ENCODE assay signal across 9 cellular contexts in genomic region chr1:201503397-201504176, GRCh38. TPM values are rescaled to one million over a fixed set of nuclear protein-coding genes. Genes with fewer than 3 reads are reported as not detected.
DNase-seq lines count a peak whose midpoint lies in the region; ATAC-seq and TF ChIP-seq lines count a peak whose summit lies in the region.
"Had no signal": no experiment of that assay in that cellular context is flagged by ENCODE, and none has a peak within 500 bp of the region (broad histone marks: within the 10 kb centered on the region; RNA-seq: fewer than 3 reads in every experiment).

No MANE protein-coding gene starts in this region.

- H3K9me3 Mint-ChIP-seq in activated CD4-positive, alpha-beta T cell treated with anti-CD3 and anti-CD28 coated beads for 36 hours (ENCODE audit: low read depth) = no peaks in the 10 kb centered on the region

- no peak for TF ChIP-seq RAD21 in neural cell (conservative IDR thresholded peaks at IDR 0.05)

- H4K20me1 ChIP-seq in neural cell (ENCODE audit: insufficient read depth) = no peaks in the 10 kb centered on the region

- TF ChIP-seq EP300 in neural cell (conservative IDR thresholded peaks at IDR 0.05; ENCODE audit: poor library complexity, severe bottlenecking) = no peak

- POLR2A ChIA-PET in BJ (lab: Charles Lee) = interaction anchor here (0.6 to 2.4 kb wide), 7 partner anchors 14 to 145 kb away, joined by 3 to 6 read pairs (median 4); partner anchors contain the start of gene PHLDA3
- POLR2A ChIA-PET in activated CD4-positive, alpha-beta T cell treated with anti-CD3 and anti-CD28 coated beads for 36 hours (lab: Charles Lee) = no interaction called here

- peaks cover 31% of the 10 kb centered on the region for H3K4me1 Mint-ChIP-seq in activated CD4-positive, alpha-beta T cell treated with anti-CD3 and anti-CD28 coated beads for 36 hours

- no peak overlapping the region for H2AFZ ChIP-seq in neural cell (ENCODE audit: low read depth, low read length)

- H3K36me3 ChIP-seq in BJ (ENCODE audit: control insufficient read depth, insufficient read depth, low read length) = peaks cover 3% of the 10 kb centered on the region
- H3K36me3 ChIP-seq in endocrine pancreas (ENCODE audit: control insufficient read depth, insufficient read depth, low read length) = peaks cover 2% of the 10 kb centered on the region
- H3K36me3 ChIP-seq in neural cell (ENCODE audit: insufficient read depth, low read length) = no peaks in the 10 kb centered on the region

- H3K4me1 ChIP-seq in endocrine pancreas (ENCODE audit: control insufficient read depth, insufficient read depth, low read length) = peaks cover 8% of the 10 kb centered on the region

- no peak for ATAC-seq in activated CD4-positive, alpha-beta T cell treated with anti-CD3 and anti-CD28 coated beads for 36 hours
- ATAC-seq in GM18511 (IDR thresholded peaks at IDR 0.05; ENCODE audit: unreplicated experiment) = no peak
- ATAC-seq in HG03354 (IDR thresholded peaks at IDR 0.05; ENCODE audit: poor library complexity, severe bottlenecking, unreplicated experiment) = no peak
- ATAC-seq in GM19023 (IDR thresholded peaks at IDR 0.05; ENCODE audit: unreplicated experiment) = no peak

- TF ChIP-seq CTCF in BJ (IDR thresholded peaks at IDR 0.05; ENCODE audit: insufficient read depth, low read depth, low read length) (0 out of 2 replicates have a peak, but pooled peaks have one; percentile 3), neural cell (IDR thresholded peaks at IDR 0.05; ENCODE audit: poor library complexity, severe bottlenecking) (no peak)

- H3K9ac ChIP-seq in endocrine pancreas (ENCODE audit: control insufficient read depth, insufficient read depth, low read length) (peak overlapping the region; percentile 47), neural cell (ENCODE audit: low read length) (peak overlapping the region; percentile 23)

- H3K27me3 ChIP-seq in BJ (ENCODE audit: control insufficient read depth, insufficient read depth, low read length) (no peaks in the 10 kb centered on the region), endocrine pancreas (ENCODE audit: control insufficient read depth, insufficient read depth, low read length) (no peaks in the 10 kb centered on the region), neural cell (ENCODE audit: insufficient read depth, low read depth, low read length) (peaks cover 17% of the 10 kb centered on the region)

- H3K4me3 Mint-ChIP-seq in activated CD4-positive, alpha-beta T cell treated with anti-CD3 and anti-CD28 coated beads for 36 hours = no peak overlapping the region

- DNase-seq in BJ (ENCODE audit: low read depth) = peak; percentile 94
- DNase-seq in NCI-H226 = peak; percentile 97
- DNase-seq in activated CD4-positive, alpha-beta T cell treated with anti-CD3 and anti-CD28 coated beads for 36 hours = no peak
- DNase-seq: activated naive CD4-positive, alpha-beta T cell treated with Interleukin-2 at 50 U/mL for 16 hours had no signal

- no peaks in the 10 kb centered on the region for H3K9me3 ChIP-seq in endocrine pancreas (ENCODE audit: control insufficient read depth, low read length)
- H3K9me3 ChIP-seq in neural cell (ENCODE audit: low read length) = no peaks in the 10 kb centered on the region

- H3K27ac ChIP-seq in neural cell (ENCODE audit: low read length) = peak overlapping the region; percentile 40

- no peak overlapping the region for H3K27ac Mint-ChIP-seq in activated CD4-positive, alpha-beta T cell treated with anti-CD3 and anti-CD28 coated beads for 36 hours

- H3F3A ChIP-seq in neural cell (ENCODE audit: insufficient read depth, low read length, poor library complexity, severe bottlenecking) = no peaks in the 10 kb centered on the region

- no peaks in the 10 kb centered on the region for H3K27me3 Mint-ChIP-seq in activated CD4-positive, alpha-beta T cell treated with anti-CD3 and anti-CD28 coated beads for 36 hours

- CTCF ChIA-PET in BJ (lab: Yijun Ruan, JAX) = interaction anchor here (1.3 to 27.3 kb wide), 6 partner anchors 9 to 68 kb away, joined by 6 to 650 read pairs (median 14); no protein-coding TSS in a partner anchor
- CTCF ChIA-PET in activated CD4-positive, alpha-beta T cell treated with anti-CD3 and anti-CD28 coated beads for 36 hours (lab: Charles Lee) = interaction anchor here (0.5 to 8.1 kb wide), 7 partner anchors 8 to 599 kb away, joined by 3 to 94 read pairs (median 5); no protein-coding TSS in a partner anchor

- H3K79me2 ChIP-seq in neural cell (replicated peaks; ENCODE audit: insufficient read depth, low read length) = no peaks in the 10 kb centered on the region

- peak overlapping the region; percentile 27 for H3K4me3 ChIP-seq in BJ (ENCODE audit: low read depth, low read length)
- peak overlapping the region; percentile 28 for H3K4me3 ChIP-seq in endocrine pancreas (ENCODE audit: control insufficient read depth, insufficient read depth, low read length)
- peak overlapping the region; percentile 11 for H3K4me3 ChIP-seq in neural cell (ENCODE audit: low read length)

- no peaks in the 10 kb centered on the region for H3K9me2 ChIP-seq in neural cell (ENCODE audit: insufficient read depth, low read length)

- intact Hi-C loops in activated CD4-positive, alpha-beta T cell treated with anti-CD3 and anti-CD28 coated beads for 36 hours (cut with DNase I, micrococcal nuclease) = loop anchor here in 1 of 2 experiments (10.0 kb wide), 1 partner anchor 641 kb away; the partner anchor contains the start of gene ARL8A

- no peak overlapping the region for H3K4me2 ChIP-seq in neural cell (ENCODE audit: low read length)

- peaks cover 1% of the 10 kb centered on the region for H3K36me3 Mint-ChIP-seq in activated CD4-positive, alpha-beta T cell treated with anti-CD3 and anti-CD28 coated beads for 36 hours (ENCODE audit: low read depth)

TF ChIP-seq in neural cell, 6 proteins besides CTCF, POLR2A, EP300 and RAD21:
- peak; percentile 28 for TF ChIP-seq REST (IDR thresholded peaks at IDR 0.05; ENCODE audit: borderline replicate concordance)
- no peak for TF ChIP-seq SMC3 (conservative IDR thresholded peaks at IDR 0.05; ENCODE audit: poor library complexity)
- no peak for TF ChIP-seq MXI1 (conservative IDR thresholded peaks at IDR 0.05; ENCODE audit: poor library complexity, severe bottlenecking)
- TF ChIP-seq TAF1 (IDR thresholded peaks at IDR 0.05; ENCODE audit: low read depth) = no peak
- peak; percentile 40 for TF ChIP-seq POLR2AphosphoS5 (IDR thresholded peaks at IDR 0.05)
TF ChIP-seq in neural cell: peak in this region for 2.

RNA-seq across cellular contexts. Expression of gene CSRP1, which starts 3.3 kb away (rescaled TPM):
- polyA plus RNA-seq in BJ (2011; rRNA removed) (720 and 957 TPM in 2 replicates), neural cell (4.2 and 12.1 TPM in 2 replicates)
- 475 and 544 TPM in 2 replicates for polyA minus RNA-seq in BJ (2011; rRNA and poly(A)+ RNA removed)
- 3.9 and 5.6 TPM in 2 replicates for polyA minus RNA-seq in neural cell
- total RNA-seq in activated CD4-positive, alpha-beta T cell treated with anti-CD3 and anti-CD28 coated beads for 36 hours = 10 to 100 TPM; 49.2 to 50.7 TPM

RNA-seq across cellular contexts. Expression of gene PHLDA3, which starts 34.6 kb away (rescaled TPM):
- polyA plus RNA-seq in BJ (2011; rRNA removed) (87.3 and 130 TPM in 2 replicates), neural cell (28.1 and 35.1 TPM in 2 replicates)
- polyA minus RNA-seq in BJ (2011; rRNA and poly(A)+ RNA removed) = 30.1 and 35.4 TPM in 2 replicates
- 22.1 and 23.9 TPM in 2 replicates for polyA minus RNA-seq in neural cell
- total RNA-seq in activated CD4-positive, alpha-beta T cell treated with anti-CD3 and anti-CD28 coated beads for 36 hours = 1 to 10 TPM; 2.2 to 3.5 TPM

RNA-seq across cellular contexts. Expression of gene NAV1, which starts 35.3 kb away (rescaled TPM):
- polyA plus RNA-seq in BJ (2011; rRNA removed) (15.6 and 21.6 TPM in 2 replicates), neural cell (33.2 and 38.0 TPM in 2 replicates)
- 37.5 and 64.0 TPM in 2 replicates for polyA minus RNA-seq in BJ (2011; rRNA and poly(A)+ RNA removed)
- 92.3 and 130 TPM in 2 replicates for polyA minus RNA-seq in neural cell
- 1 to 10 TPM; 1.9 to 2.6 TPM for total RNA-seq in activated CD4-positive, alpha-beta T cell treated with anti-CD3 and anti-CD28 coated beads for 36 hours

Comparison
In these comparisons a context has a peak if more than half of its experiments do, and no peak if none do; other contexts are left out.
1. RNA of gene CSRP1, which starts 3.3 kb away (polyA plus RNA-seq): 720 to 957 TPM in BJ; 4.2 to 12.1 TPM in neural cell; every median in the first group is over 10 times any median in the second.
2. Peak in every context shown above with its lines, with median percentiles within 50 percentile points of each other: H3K4me3 ChIP-seq.